21 cellular contexts compared by ENCODE assay signal in the genomic region with DNA sequence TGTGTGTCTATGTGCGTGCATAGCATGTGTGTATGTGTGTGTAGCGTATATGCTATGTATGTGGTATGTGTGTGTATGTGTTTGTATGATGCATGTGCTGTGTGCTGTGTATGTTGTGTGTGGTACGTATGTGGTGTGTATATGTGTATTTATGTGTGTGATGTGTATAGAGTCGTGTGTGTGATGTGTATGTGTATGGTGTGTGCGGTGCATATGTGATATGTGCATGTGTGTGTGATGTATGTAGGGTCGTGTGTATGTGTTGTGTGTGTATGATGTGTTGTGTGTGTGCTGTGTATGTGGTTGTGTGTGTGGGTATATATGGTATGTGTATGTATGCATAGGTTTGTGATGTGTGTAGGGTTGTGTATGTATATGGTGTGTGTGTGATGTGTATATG. TPM values are rescaled to one million over a fixed set of nuclear protein-coding genes. Genes with fewer than 3 reads are reported as not detected.
A peak's percentile ranks its signal among the peaks of the same experiment; 100 is the strongest.
DNase-seq lines count a peak whose midpoint lies in the region; ATAC-seq, FAIRE-seq and TF ChIP-seq lines count a peak whose summit lies in the region.
"Had no signal": no experiment of that assay in that cellular context is flagged by ENCODE, and none has a peak within 500 bp of the region (broad histone marks: within the 10 kb centered on the region; RNA-seq: fewer than 3 reads in every experiment).

No MANE protein-coding gene starts in this region.

- no peak overlapping the region for H3K18ac ChIP-seq in H1 (ENCODE audit: extremely low read depth, low read length)

- TF ChIP-seq CTCF in HepG2 (CRISPR knock-in tag; IDR thresholded peaks at IDR 0.05) (no peak), right lobe of liver (IDR thresholded peaks at IDR 0.05) (no peak), HEK293 (tag by site-specific recombination; IDR thresholded peaks at IDR 0.05) (no peak), GM12878 (IDR thresholded peaks at IDR 0.05 in 2 of 3, conservative IDR thresholded peaks at IDR 0.05 in 1 of 3; ENCODE audit: control insufficient read depth in 2 of 3, extremely low read depth in 1 of 3, insufficient read depth in 1 of 3, low read depth in 3 of 3, low read length in 3 of 3) (no peak), H1 (IDR thresholded peaks at IDR 0.05; ENCODE audit: control extremely low read depth in 1 of 3, insufficient read depth in 1 of 3, low read depth in 1 of 3, low read length in 3 of 3) (no peak), dorsolateral prefrontal cortex (IDR thresholded peaks at IDR 0.05 in 54 of 56, conservative IDR thresholded peaks at IDR 0.05 in 2 of 56; ENCODE audit: low read depth in 1 of 56, partially characterized antibody in 56 of 56) (no peak)

- H4K91ac ChIP-seq in H1 (replicated peaks; ENCODE audit: insufficient read length, low read length) = peak overlapping the region; percentile 51

- TF ChIP-seq POLR2A in HepG2 (IDR thresholded peaks at IDR 0.05; ENCODE audit: insufficient read depth in 1 of 2, low read depth in 2 of 2, low read length in 2 of 2) = no peak
- no peak for TF ChIP-seq POLR2A in right lobe of liver (IDR thresholded peaks at IDR 0.05)
- no peak for TF ChIP-seq POLR2A in GM12878 (IDR thresholded peaks at IDR 0.05; ENCODE audit: low read depth, low read length)
- TF ChIP-seq POLR2A in H1 (IDR thresholded peaks at IDR 0.05; ENCODE audit: control extremely low read depth in 1 of 2, low read depth in 2 of 2, low read length in 2 of 2) = no peak

- H3K14ac ChIP-seq in H1 (ENCODE audit: insufficient read length) = peak overlapping the region; percentile 62

- 84% methylated on average over 6 of the region's 6 CpGs for WGBS in HepG2 (ENCODE audit: low lambda C conversion rate)
- WGBS in right lobe of liver (ENCODE audit: insufficient coverage, low coverage, low lambda C conversion rate, missing lambda C conversion rate) = 96% methylated on average over 6 of the region's 6 CpGs
- 77% methylated on average over 6 of the region's 6 CpGs for WGBS in GM12878 (ENCODE audit: insufficient coverage, insufficient replicate concordance, low lambda C conversion rate, missing lambda C conversion rate)
- WGBS in H1 (ENCODE audit: extremely low coverage in 1 of 2, insufficient coverage in 1 of 2, insufficient read length in 1 of 2, insufficient replicate concordance in 2 of 2, low coverage in 1 of 2, low lambda C conversion rate in 2 of 2, missing lambda C conversion rate in 1 of 2), 2 experiments = 62 to 100% methylated on average over 2 to 6 of the region's 6 CpGs

- H3K23me2 ChIP-seq in H1 (ENCODE audit: low read depth, low read length) = peaks cover 9% of the 10 kb centered on the region; the same call in 1 of the 2 replicates

- H3K9me3 ChIP-seq in HepG2 (ENCODE audit: low read length) (no peaks in the 10 kb centered on the region), right lobe of liver (no peaks in the 10 kb centered on the region), HEK293 (ENCODE audit: control insufficient read depth, insufficient read depth, low read depth, low read length) (no peaks in the 10 kb centered on the region), GM12878 (replicated peaks; ENCODE audit: control insufficient read depth, insufficient read depth, low read length) (peaks cover 3% of the 10 kb centered on the region; the same call in 2 of the 3 replicates), H1 (ENCODE audit: insufficient read depth in 2 of 2, low read depth in 1 of 2, low read length in 1 of 2) (no peaks in the 10 kb centered on the region)
- H3K9me3 ChIP-seq: A549, Caco-2 had no signal

- peak overlapping the region; percentile 91 for H3K56ac ChIP-seq in H1 (replicated peaks; ENCODE audit: insufficient read length, low read depth, low read length)

- peak overlapping the region; percentile 59 for H3K4ac ChIP-seq in H1 (replicated peaks; ENCODE audit: insufficient read length, low read depth, low read length)

- no peak overlapping the region for H2BK5ac ChIP-seq in H1 (ENCODE audit: low read depth, low read length)

- H2BK12ac ChIP-seq in H1 (ENCODE audit: low read depth, low read length) = no peak overlapping the region

- DNase-seq in HepG2 (ENCODE audit: low spot score) (no peak), right lobe of liver (no peak), GM12878 (ENCODE audit: low read depth, low spot score) (no peak), H1 (ENCODE audit: low read depth in 1 of 2, low spot score in 2 of 2) (no peak), GM03348 (ENCODE audit: low spot score) (no peak), dorsolateral prefrontal cortex (no peak), SW 1271 (lab: John Stamatoyannopoulos, UW) (no peak)
- DNase-seq: AML-193; Caco-2; Calu3; CD4-positive, alpha-beta T cell; CD8-positive, alpha-beta T cell; DMS79 treated with DMSO at 0.1 percent for 48 hours; GF-D8 had no signal

- H3K36me3 ChIP-seq in HepG2 (replicated peaks in 1 of 2; ENCODE audit: control insufficient read depth in 1 of 2, insufficient read depth in 2 of 2, low read length in 2 of 2) = no peaks in the 10 kb centered on the region
- no peaks in the 10 kb centered on the region for H3K36me3 ChIP-seq in right lobe of liver
- no peaks in the 10 kb centered on the region for H3K36me3 ChIP-seq in HEK293 (ENCODE audit: control insufficient read depth in 2 of 2, insufficient read depth in 1 of 2, low read length in 2 of 2)
- no peaks in the 10 kb centered on the region for H3K36me3 ChIP-seq in GM12878 (ENCODE audit: control insufficient read depth in 2 of 2, insufficient read depth in 2 of 2, low read length in 1 of 2)
- peaks cover 0 to 2% (median 0%) of the 10 kb centered on the region in 4 experiments; a peak in 1 of 8 replicates for H3K36me3 ChIP-seq in H1 (ENCODE audit: control insufficient read depth in 2 of 4, insufficient read depth in 4 of 4, low read length in 3 of 4)
- H3K36me3 ChIP-seq: BLaER1 treated with 17β-estradiol and CSF1 and Interleukin-3, amounts not matched to agents 10 nM and 100 nM had no signal

- H3K23ac ChIP-seq in H1 (ENCODE audit: insufficient read length) = no peak overlapping the region

- no peak overlapping the region for H2BK120ac ChIP-seq in H1 (replicated peaks; ENCODE audit: low read depth, low read length)

- no peak overlapping the region for H2AFZ ChIP-seq in HepG2 (ENCODE audit: low read length)
- H2AFZ ChIP-seq in GM12878 (ENCODE audit: control insufficient read depth, low read depth, low read length) = no peak overlapping the region
- H2AFZ ChIP-seq in H1 (ENCODE audit: low read length) = no peak overlapping the region

- H3K4me3 ChIP-seq in HepG2 (replicated peaks in 1 of 3; ENCODE audit: insufficient read depth in 1 of 3, low read depth in 2 of 3, low read length in 3 of 3) = no peak overlapping the region
- no peak overlapping the region for H3K4me3 ChIP-seq in right lobe of liver
- H3K4me3 ChIP-seq in HEK293 (ENCODE audit: low read depth, low read length) = no peak overlapping the region
- H3K4me3 ChIP-seq in GM12878 = no peak overlapping the region
- H3K4me3 ChIP-seq in H1 (ENCODE audit: extremely low read depth in 1 of 4, insufficient read depth in 2 of 4, low read depth in 3 of 4, low read length in 4 of 4) = no peak overlapping the region
- H3K4me3 ChIP-seq in dorsolateral prefrontal cortex = no peak overlapping the region
- H3K4me3 ChIP-seq: A549; BLaER1 treated with 17β-estradiol and CSF1 and Interleukin-3, amounts not matched to agents 10 nM and 100 nM had no signal

- H3K79me2 ChIP-seq in HepG2 (ENCODE audit: insufficient read depth, low read length) = no peaks in the 10 kb centered on the region
- H3K79me2 ChIP-seq in GM12878 (ENCODE audit: control insufficient read depth, insufficient read depth, low read length) = no peaks in the 10 kb centered on the region
- H3K79me2 ChIP-seq in H1 (ENCODE audit: control insufficient read depth in 1 of 2, insufficient read depth in 2 of 2, low read length in 2 of 2) = no peaks in the 10 kb centered on the region; a peak in 1 of 4 replicates

- H2AK5ac ChIP-seq in H1 (ENCODE audit: low read depth, low read length) = peak overlapping the region; percentile 25; the same call in 1 of the 2 replicates

- TF ChIP-seq RAD21 in HepG2 (CRISPR knock-in tag; IDR thresholded peaks at IDR 0.05) = no peak
- TF ChIP-seq RAD21 in GM12878 (IDR thresholded peaks at IDR 0.05; ENCODE audit: insufficient read depth, low read depth, low read length) = no peak
- TF ChIP-seq RAD21 in H1 (IDR thresholded peaks at IDR 0.05 in 1 of 2, conservative IDR thresholded peaks at IDR 0.05 in 1 of 2; ENCODE audit: low read depth in 2 of 2, low read length in 2 of 2) = no peak

- H3K79me1 ChIP-seq in H1 (ENCODE audit: low read depth, low read length) = no peaks in the 10 kb centered on the region

- no peak overlapping the region for H2BK15ac ChIP-seq in H1 (ENCODE audit: low read length)

- H3K4me2 ChIP-seq in HepG2 (ENCODE audit: low read depth, low read length) = no peak overlapping the region
- H3K4me2 ChIP-seq in GM12878 (ENCODE audit: control insufficient read depth, insufficient read depth) = no peak overlapping the region
- no peak overlapping the region for H3K4me2 ChIP-seq in H1 (ENCODE audit: insufficient read depth in 1 of 2, low read depth in 2 of 2, low read length in 2 of 2)
- H3K4me2 ChIP-seq: A549 had no signal

- CTCF ChIA-PET in HepG2 (lab: Yijun Ruan, JAX; ENCODE audit: low intra/inter-chr PET ratio, low total read pairs) (no interaction called here), HEK293 (lab: Yijun Ruan, JAX) (no interaction called here), GM12878 (lab: Yijun Ruan, JAX) (no interaction called here), H1 (lab: Charles Lee; ENCODE audit: partially characterized antibody) (no interaction called here)

- POLR2A ChIA-PET in HepG2 (lab: Yijun Ruan, JAX) (no interaction called here), HEK293 (lab: Yijun Ruan, JAX) (no interaction called here), GM12878 (lab: Charles Lee) (no interaction called here), H1 (lab: Charles Lee; ENCODE audit: partially characterized antibody) (no interaction called here)

- H4K8ac ChIP-seq in H1 (ENCODE audit: extremely low read depth, insufficient read depth, low read length) = no peak overlapping the region

- H4K20me1 ChIP-seq in HepG2 (ENCODE audit: insufficient read depth, low read length) (no peaks in the 10 kb centered on the region), GM12878 (ENCODE audit: control insufficient read depth, insufficient read depth) (no peaks in the 10 kb centered on the region), H1 (replicated peaks in 1 of 2; ENCODE audit: control insufficient read depth in 1 of 2, insufficient read depth in 2 of 2, low read length in 2 of 2) (peaks cover 0 to 7% of the 10 kb centered on the region in 2 experiments)
- H4K20me1 ChIP-seq: BLaER1 treated with 17β-estradiol and CSF1 and Interleukin-3, amounts not matched to agents 10 nM and 100 nM had no signal

- H3K27me3 ChIP-seq in HepG2 (ENCODE audit: control insufficient read depth in 1 of 2, insufficient read depth in 2 of 2, low read length in 2 of 2) = no peaks in the 10 kb centered on the region
- H3K27me3 ChIP-seq in right lobe of liver = no peaks in the 10 kb centered on the region
- H3K27me3 ChIP-seq in GM12878 (replicated peaks in 1 of 2; ENCODE audit: control insufficient read depth in 2 of 2, insufficient read depth in 2 of 2, low read length in 1 of 2) = no peaks in the 10 kb centered on the region
- H3K27me3 ChIP-seq in H1 (replicated peaks in 1 of 4; ENCODE audit: control insufficient read depth in 3 of 4, extremely low read depth in 1 of 4, insufficient read depth in 3 of 4, low read length in 3 of 4) = no peaks in the 10 kb centered on the region
- no peaks in the 10 kb centered on the region for H3K27me3 ChIP-seq in dorsolateral prefrontal cortex
- H3K27me3 ChIP-seq: BLaER1 treated with 17β-estradiol and CSF1 and Interleukin-3, amounts not matched to agents 10 nM and 100 nM had no signal

- no peak overlapping the region for H2BK20ac ChIP-seq in H1 (ENCODE audit: low read length)

- no peak for FAIRE-seq in HepG2 (lab: Jason Lieb, UNC)
- FAIRE-seq in GM12878 (lab: Jason Lieb, UNC) = peak; percentile 65
- FAIRE-seq in H1 (lab: Jason Lieb, UNC) = no peak
- FAIRE-seq: A549, D721Med, G401.6 had no signal

- no peak for ATAC-seq in HepG2
- ATAC-seq in right lobe of liver = no peak
- ATAC-seq in GM12878 = no peak
- ATAC-seq: A549; CD8-positive, alpha-beta T cell had no signal

- RAD21 ChIA-PET in GM12878 (lab: Charles Lee; ENCODE audit: unreplicated experiment) = no interaction called here

- no TSS peak for BruUV-seq in HepG2 (replicated peaks; lab: Mats Ljungman, UMichigan)
- BruUV-seq in GM12878 (replicated peaks; lab: Mats Ljungman, UMichigan) = no TSS peak

- in situ Hi-C loops in HepG2 (cut with HindIII; ENCODE audit: extremely low pct_ligation_motif_present, low pct_unique_long_range_greater_than_20kb) = loop anchor here (10.0 kb wide), 2 partner anchors 126 to 536 kb away; no protein-coding TSS in a partner anchor
- in situ Hi-C loops in GM12878 (cut with MboI) = loop anchor here (10.0 kb wide), 1 partner anchor 316 kb away; no protein-coding TSS in a partner anchor

- peaks cover 47% of the 10 kb centered on the region for H3K4me1 ChIP-seq in HepG2 (ENCODE audit: insufficient read depth, low read length)
- H3K4me1 ChIP-seq in right lobe of liver = peaks cover 0 to 3% (median 0%) of the 10 kb centered on the region in 4 donors
- H3K4me1 ChIP-seq in HEK293 (ENCODE audit: control insufficient read depth, insufficient read depth, low read length) = no peaks in the 10 kb centered on the region
- H3K4me1 ChIP-seq in GM12878 (ENCODE audit: control insufficient read depth, insufficient read depth, low read length) = peaks cover 46% of the 10 kb centered on the region
- peaks cover 0 to 7% (median 2%) of the 10 kb centered on the region in 4 experiments; a peak in 2 of 7 replicates for H3K4me1 ChIP-seq in H1 (replicated peaks in 1 of 4; ENCODE audit: control insufficient read depth in 3 of 4, insufficient read depth in 4 of 4, low read length in 3 of 4)

- SMC1A ChIA-PET in GM12878 (lab: Charles Lee; ENCODE audit: uncharacterized antibody, unreplicated experiment) = interaction anchor here (0.9 to 1.0 kb wide), 2 partner anchors 9 to 16 kb away, joined by 3 read pairs; no protein-coding TSS in a partner anchor

- intact Hi-C loops in HepG2 (cut with micrococcal nuclease; ENCODE audit: unreplicated experiment) (no loop called here), right lobe of liver (cut with DNase I) (no loop called here), GM12878 (cut with micrococcal nuclease; ENCODE audit: unreplicated experiment) (no loop called here), dorsolateral prefrontal cortex (cut with DNase I) (loop anchor here (5.0 to 10.0 kb wide), 3 partner anchors 249 to 316 kb away; partner anchors contain the start of gene NEDD9 (in 1 of the 2))

- no peak overlapping the region for H3K27ac ChIP-seq in HepG2 (ENCODE audit: extremely low read length, insufficient read depth, low read length)
- no peak overlapping the region for H3K27ac ChIP-seq in right lobe of liver
- H3K27ac ChIP-seq in HEK293 (ENCODE audit: extremely low read depth, low read depth, low read length) = no peak overlapping the region
- no peak overlapping the region for H3K27ac ChIP-seq in GM12878 (ENCODE audit: control insufficient read depth, insufficient read depth)
- H3K27ac ChIP-seq in H1 (ENCODE audit: low read depth, low read length) = no peak overlapping the region
- no peak overlapping the region for H3K27ac ChIP-seq in dorsolateral prefrontal cortex
- H3K27ac ChIP-seq: 22Rv1; BLaER1 treated with 17β-estradiol and CSF1 and Interleukin-3, amounts not matched to agents 10 nM and 100 nM; C4-2B had no signal

- TF ChIP-seq EP300 in HepG2 (IDR thresholded peaks at IDR 0.05; ENCODE audit: low read depth in 2 of 2, low read length in 2 of 2) (no peak), HepG2 (CRISPR knock-in tag; IDR thresholded peaks at IDR 0.05; ENCODE audit: borderline replicate concordance) (no peak), GM12878 (IDR thresholded peaks at IDR 0.05; ENCODE audit: borderline replicate concordance in 1 of 2, control insufficient read depth in 1 of 2, low read depth in 2 of 2, low read length in 2 of 2) (no peak), H1 (IDR thresholded peaks at IDR 0.05; ENCODE audit: borderline replicate concordance in 1 of 2, low read depth in 2 of 2, low read length in 2 of 2) (no peak)

- H4K5ac ChIP-seq in H1 (ENCODE audit: insufficient read length, low read depth, low read length) = no peak overlapping the region

- H3K9ac ChIP-seq in HepG2 (ENCODE audit: insufficient read depth, low read depth, low read length) (no peak overlapping the region), GM12878 (ENCODE audit: control insufficient read depth, insufficient read depth, low read length) (no peak overlapping the region), H1 (replicated peaks in 1 of 4; ENCODE audit: extremely low read depth in 1 of 4, low read depth in 3 of 4, low read length in 3 of 4) (no peak overlapping the region; a peak in 1 of 7 replicates)
- H3K9ac ChIP-seq: BLaER1 treated with 17β-estradiol and CSF1 and Interleukin-3, amounts not matched to agents 10 nM and 100 nM had no signal

RNA-seq across cellular contexts. Expression of gene TMEM170B, which starts 46.6 kb away (rescaled TPM):
- total RNA-seq in HepG2 (2016; rRNA removed; fragmentation: Illumina TruSeq; extraction: Trizol) (9.4 and 14.3 TPM in 2 replicates), right lobe of liver (1 to 10 TPM; 3.6 to 6.7 (median 5.0) TPM), GM12878 (2014; rRNA removed) (4.7 and 6.0 TPM in 2 replicates), GM12878 (2014; rRNA removed; fragmentation: Illumina TruSeq; extraction: Trizol) (5.5 and 5.9 TPM in 2 replicates), GM12878 (2021) (6.0 and 6.2 TPM in 2 replicates), dorsolateral prefrontal cortex (10 to 100 TPM; 19.1 to 53.1 (median 33.6) TPM)
- total RNA-seq in HepG2 (2016; cell fraction: cytosol; rRNA removed; fragmentation: Illumina TruSeq; extraction: Trizol; ENCODE audit: low read depth) = 1.4 and 1.6 TPM in 2 replicates
- total RNA-seq in HepG2 (2016; cell fraction: insoluble cytoplasmic fraction; rRNA removed; fragmentation: Illumina TruSeq; extraction: Trizol) = 9.0 and 13.6 TPM in 2 replicates
- total RNA-seq in HepG2 (2016; cell fraction: membrane; rRNA removed; fragmentation: Illumina TruSeq; extraction: Trizol) = 7.9 and 8.7 TPM in 2 replicates
- 9.9 and 10.4 TPM in 2 replicates for total RNA-seq in HepG2 (2016; cell fraction: nucleus; rRNA removed; fragmentation: Illumina TruSeq; extraction: Trizol)
- polyA plus RNA-seq in HepG2 (2011; rRNA removed) (3.3 and 3.6 TPM in 2 replicates), GM12878 (2011; rRNA removed) (10.3 and 18.0 TPM in 2 replicates), GM12878 (2014; fragmentation: Illumina TruSeq; extraction: Trizol) (6.3 and 9.2 TPM in 2 replicates), GM12878 (2014; fragmentation: Nextera tagmentation; extraction: Ambion mirVana) (1 to 10 TPM; 1.6 to 1.8 TPM), GM12878 (2014; rRNA removed) (3.1 and 3.8 TPM in 2 replicates), GM12878 (2016; fragmentation: Nextera tagmentation; extraction: Ambion mirVana) (1 to 10 TPM in 1 of 2 experiments, under 1 TPM in 1; 0.38 to 1.6 TPM), H1 (2011; rRNA removed) (0.63 and 0.80 TPM in 2 replicates)
- 1.2 and 2.6 TPM in 2 replicates for polyA plus RNA-seq in HepG2 (2011; cell fraction: cytosol; rRNA removed)
- 1.1 and 2.2 TPM in 2 replicates for polyA plus RNA-seq in HepG2 (2011; cell fraction: nucleus; rRNA removed)
- 7.5 and 8.3 TPM in 2 replicates for polyA plus RNA-seq in HepG2 (2012)
- 1.3 and 1.4 TPM in 2 replicates for polyA plus RNA-seq in HepG2 (2016; cell fraction: cytosol; fragmentation: Illumina TruSeq; extraction: Trizol; ENCODE audit: low read depth)
- polyA plus RNA-seq in HepG2 (2016; cell fraction: insoluble cytoplasmic fraction; fragmentation: Illumina TruSeq; extraction: Trizol; ENCODE audit: low read depth) = 10.8 and 11.9 TPM in 2 replicates
- polyA plus RNA-seq in HepG2 (2016; cell fraction: membrane; fragmentation: Illumina TruSeq; extraction: Trizol; ENCODE audit: low read depth) = 4.8 and 5.2 TPM in 2 replicates
- polyA plus RNA-seq in HepG2 (2016; cell fraction: nucleus; fragmentation: Illumina TruSeq; extraction: Trizol; ENCODE audit: insufficient read depth, low read depth) = 9.8 and 9.9 TPM in 2 replicates
- polyA minus RNA-seq in HepG2 (2011; rRNA and poly(A)+ RNA removed; ENCODE audit: low replicate concordance) = 2.0 and 5.2 TPM in 2 replicates
- 7.0 and 10.9 TPM in 2 replicates for polyA minus RNA-seq in HepG2 (2011; cell fraction: cytosol; rRNA and poly(A)+ RNA removed)
- polyA minus RNA-seq in HepG2 (2011; cell fraction: nucleus; rRNA and poly(A)+ RNA removed) = 9.0 and 12.9 TPM in 2 replicates
- total RNA-seq in GM12878 (2013; cell fraction: nucleolus; rRNA removed) = 3.6 TPM in 2 replicates
- polyA plus RNA-seq in GM12878 (2011; ENCODE audit: low read depth) = 2.2 TPM
- 3.3 and 3.7 TPM in 2 replicates for polyA plus RNA-seq in GM12878 (2011; cell fraction: cytosol; rRNA removed)
- 4.2 TPM in 2 replicates for polyA plus RNA-seq in GM12878 (2011; cell fraction: nucleus; rRNA removed)
- 3.9 and 4.2 TPM in 2 replicates for polyA plus RNA-seq in GM12878 (2012)
- 12.0 and 17.3 TPM in 2 replicates for polyA minus RNA-seq in GM12878 (2011; rRNA and poly(A)+ RNA removed)
- 4.7 and 6.0 TPM in 2 replicates for polyA minus RNA-seq in GM12878 (2011; cell fraction: cytosol; rRNA and poly(A)+ RNA removed)
- polyA minus RNA-seq in GM12878 (2011; cell fraction: nucleus; rRNA and poly(A)+ RNA removed) = 5.8 and 8.3 TPM in 2 replicates
- total RNA-seq in H1 (2021; fragmentation: NEBNext Ultra II Directional; extraction: Animal tissue kit (Norgen Biotek cat#: 25700)) = 3.9 and 4.3 TPM in 2 replicates
- 1.2 TPM for polyA plus RNA-seq in H1 (2011; cell fraction: cytosol; rRNA removed)
- polyA plus RNA-seq in H1 (2011; cell fraction: nucleus; rRNA removed) = 0.64 TPM
- 0.80 to 2.1 TPM (median 1.1 TPM) in 4 replicates for polyA plus RNA-seq in H1 (2012, experiment 1 of 2)
- polyA plus RNA-seq in H1 (2012, experiment 2 of 2) = 0.21 TPM
- 2.7 TPM for polyA plus RNA-seq in H1 (2013, experiment 1 of 2)
- polyA plus RNA-seq in H1 (2013, experiment 2 of 2) = 2.6 TPM
- polyA minus RNA-seq in H1 (2011; rRNA and poly(A)+ RNA removed) = 3.6 and 4.3 TPM in 2 replicates
- 2.1 TPM for polyA minus RNA-seq in H1 (2011; cell fraction: cytosol; rRNA and poly(A)+ RNA removed)
- 3.4 TPM for polyA minus RNA-seq in H1 (2011; cell fraction: nucleus; rRNA and poly(A)+ RNA removed)

Comparison
In these comparisons a context has a peak if more than half of its experiments do, and no peak if none do; other contexts are left out.
1. intact Hi-C loops: an anchor here in dorsolateral prefrontal cortex (5.0 to 10.0 kb wide); none called in HepG2, right lobe of liver and GM12878.